Comparison of ENCODE assay signal across 16 cellular contexts in the genomic region with DNA sequence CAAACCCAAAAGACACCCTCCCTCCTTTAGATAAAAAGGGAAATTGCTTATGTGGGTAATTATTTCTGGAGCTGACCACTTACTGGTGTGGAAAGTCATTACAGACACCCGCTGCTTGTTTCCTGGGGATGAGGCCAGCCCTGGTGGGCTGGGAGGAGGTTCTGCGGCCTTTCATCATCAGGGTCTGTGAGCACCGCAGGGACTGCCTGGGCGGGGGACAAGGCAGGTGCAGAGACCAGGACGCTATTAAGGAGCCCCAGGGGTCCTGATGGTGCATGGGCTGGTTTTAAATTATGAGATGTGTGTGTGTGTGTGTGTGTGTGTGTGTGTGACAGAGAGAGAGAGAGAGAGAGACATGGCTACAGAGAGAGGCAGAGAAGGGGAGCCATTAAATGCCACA.
DNase-seq lines count a peak whose midpoint lies in the region; ATAC-seq lines count a peak whose summit lies in the region.
"Had no signal": no experiment of that assay in that cellular context is flagged by ENCODE, and none has a peak within 500 bp of the region (broad histone marks: within the 10 kb centered on the region; RNA-seq: fewer than 3 reads in every experiment).

No MANE protein-coding gene starts in this region.

- H3K27ac Mint-ChIP-seq in activated naive CD4-positive, alpha-beta T cell treated with anti-CD3 and anti-CD28 coated beads, Interleukin-2, amount 50 U/mL, for 24 hours: peak overlapping the region; percentile 46
- peak overlapping the region; percentile 44 for H3K27ac Mint-ChIP-seq in activated T-helper 17 cell treated with anti-CD3 and anti-CD28 coated beads, Interleukin-2, amount 50 U/mL, for 72 hours
- H3K27ac Mint-ChIP-seq: activated naive CD8-positive, alpha-beta T cell treated with anti-CD3 and anti-CD28 coated beads for 36 hours; T-helper 1 cell treated with Interleukin-12 subunit alpha and Interleukin-12 subunit beta and Interleukin-4 antibody, amounts not matched to agents 30 μg/mL and 1 μg/mL, for 36 hours had no signal

- H3K9me3 Mint-ChIP-seq in activated naive CD4-positive, alpha-beta T cell treated with anti-CD3 and anti-CD28 coated beads, Interleukin-2, amount 50 U/mL, for 24 hours: no peaks in the 10 kb centered on the region
- H3K9me3 Mint-ChIP-seq in activated T-helper 17 cell treated with anti-CD3 and anti-CD28 coated beads, Interleukin-2, amount 50 U/mL, for 72 hours: peaks cover 8% of the 10 kb centered on the region

- H3K36me3 Mint-ChIP-seq in activated naive CD4-positive, alpha-beta T cell treated with anti-CD3 and anti-CD28 coated beads, Interleukin-2, amount 50 U/mL, for 24 hours: peaks cover 12% of the 10 kb centered on the region
- H3K36me3 Mint-ChIP-seq in activated T-helper 17 cell treated with anti-CD3 and anti-CD28 coated beads, Interleukin-2, amount 50 U/mL, for 72 hours (ENCODE audit: low read depth): no peaks in the 10 kb centered on the region

- no peak for ATAC-seq in activated T-helper 17 cell treated with anti-CD3 and anti-CD28 coated beads, Interleukin-2, amount 50 U/mL, for 72 hours (replicated peaks)
- no peak for ATAC-seq in GM21367 (IDR thresholded peaks at IDR 0.05; ENCODE audit: unreplicated experiment)
- ATAC-seq: pancreas, PC-3 had no signal

- H3K4me3 Mint-ChIP-seq in activated naive CD4-positive, alpha-beta T cell treated with anti-CD3 and anti-CD28 coated beads, Interleukin-2, amount 50 U/mL, for 24 hours: no peak overlapping the region
- no peak overlapping the region for H3K4me3 Mint-ChIP-seq in activated T-helper 17 cell treated with anti-CD3 and anti-CD28 coated beads, Interleukin-2, amount 50 U/mL, for 72 hours
- H3K4me3 Mint-ChIP-seq: activated naive CD8-positive, alpha-beta T cell treated with anti-CD3 and anti-CD28 coated beads for 36 hours; T-helper 1 cell treated with Interleukin-12 subunit alpha and Interleukin-12 subunit beta and Interleukin-4 antibody, amounts not matched to agents 30 μg/mL and 1 μg/mL, for 36 hours had no signal

- H3K27me3 Mint-ChIP-seq in activated naive CD4-positive, alpha-beta T cell treated with anti-CD3 and anti-CD28 coated beads, Interleukin-2, amount 50 U/mL, for 24 hours: no peaks in the 10 kb centered on the region
- H3K27me3 Mint-ChIP-seq in activated T-helper 17 cell treated with anti-CD3 and anti-CD28 coated beads, Interleukin-2, amount 50 U/mL, for 72 hours: peaks cover 12% of the 10 kb centered on the region

- no peak for DNase-seq in activated naive CD4-positive, alpha-beta T cell treated with Interleukin-2 at 50 U/mL for 16 hours
- peak; percentile 68 for DNase-seq in NCI-H2227 treated with DMSO at 0.1 percent for 48 hours (lab: John Stamatoyannopoulos, UW)
- peak; percentile 23 for DNase-seq in ureter (ENCODE audit: low spot score)
- no peak for DNase-seq in SHP77 treated with DMSO at 0.1 percent for 48 hours (lab: John Stamatoyannopoulos, UW)
- DNase-seq in activated CD4-positive, alpha-beta T cell treated with anti-CD3 and anti-CD28 coated beads for 48 hours: no peak
- DNase-seq: activated naive CD8-positive, alpha-beta T cell treated with anti-CD3 and anti-CD28 coated beads for 36 hours; effector memory CD4-positive, alpha-beta T cell; NCI-H2029; NCI-H510A treated with DMSO at 0.1 percent for 48 hours; pancreas; PC-3; sigmoid colon had no signal

- H3K4me1 Mint-ChIP-seq in activated naive CD4-positive, alpha-beta T cell treated with anti-CD3 and anti-CD28 coated beads, Interleukin-2, amount 50 U/mL, for 24 hours: peaks cover 16% of the 10 kb centered on the region
- H3K4me1 Mint-ChIP-seq in activated T-helper 17 cell treated with anti-CD3 and anti-CD28 coated beads, Interleukin-2, amount 50 U/mL, for 72 hours: peaks cover 2% of the 10 kb centered on the region

Comparison
In these comparisons a context has a peak if more than half of its experiments do, and no peak if none do; other contexts are left out.
1. DNase-seq: peak in NCI-H2227 treated with DMSO at 0.1 percent for 48 hours (single experiment) and ureter (single experiment); none in activated naive CD4-positive, alpha-beta T cell treated with Interleukin-2 at 50 U/mL for 16 hours (single experiment), SHP77 treated with DMSO at 0.1 percent for 48 hours (single experiment) and activated CD4-positive, alpha-beta T cell treated with anti-CD3 and anti-CD28 coated beads for 48 hours (single experiment).